3 cellular contexts compared by ENCODE assay signal in the genomic region with DNA sequence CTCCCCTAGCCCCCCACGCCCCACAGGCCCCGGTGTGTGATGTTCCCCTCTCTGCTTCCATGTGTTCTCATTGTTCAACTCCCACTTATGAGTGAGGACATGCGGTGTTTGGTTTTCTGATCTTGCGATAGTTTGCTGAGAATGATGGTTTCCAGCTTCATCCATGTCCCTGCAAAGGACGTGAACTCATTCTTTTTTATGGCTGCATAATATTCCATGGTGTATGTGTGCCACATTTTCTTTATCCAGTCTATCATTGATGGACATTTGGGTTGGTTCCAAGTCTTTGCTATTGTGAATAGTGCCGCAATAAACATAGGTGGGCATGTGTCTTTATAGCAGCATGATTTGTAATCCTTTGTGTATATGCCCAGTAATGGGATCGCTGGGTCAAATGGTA. TPM values are rescaled to one million over a fixed set of nuclear protein-coding genes. Genes with fewer than 3 reads are reported as not detected.
"Had no signal": no experiment of that assay in that cellular context is flagged by ENCODE, and none has a peak within 500 bp of the region (broad histone marks: within the 10 kb centered on the region; RNA-seq: fewer than 3 reads in every experiment).

No MANE protein-coding gene starts in this region.

RNA-seq across cellular contexts. Expression of a gene that starts 47.6 kb away (rescaled TPM):
- total RNA-seq: OCI-LY7, Peyer's patch, T-cell had no signal
